Comparison of ENCODE assay signal across 8 cellular contexts in genomic region chr1:221741364-221741970, GRCh38. TPM values are rescaled to one million over a fixed set of nuclear protein-coding genes. Genes with fewer than 3 reads are reported as not detected.
DNase-seq lines count a peak whose midpoint lies in the region; ATAC-seq and TF ChIP-seq lines count a peak whose summit lies in the region.

No MANE protein-coding gene starts in this region.

- H2AFZ ChIP-seq in OCI-LY3 (ENCODE audit: low read depth, low read length) = peak overlapping the region; percentile 22; the same call in 1 of the 2 replicates

- peaks cover 0 to 26% (median 7%) of the 10 kb centered on the region in 11 experiments; a peak in 10 of 22 replicates for H3K9me3 ChIP-seq in BLaER1 treated with 17β-estradiol and CSF1 and Interleukin-3, amounts not matched to agents 10 nM and 100 nM (replicated peaks in 1 of 11)
- H3K9me3 ChIP-seq in OCI-LY3 (ENCODE audit: insufficient read depth, low read length) (no peaks in the 10 kb centered on the region), tibial artery (no peaks in the 10 kb centered on the region)

- intact Hi-C loops in lower leg skin (cut with DNase I; ENCODE audit: low total_unique reads) = no loop called here
- intact Hi-C loops in tibial artery (cut with DNase I; ENCODE audit: low total_unique reads) = loop anchor here (10.0 kb wide), 1 partner anchor 713 kb away; no protein-coding TSS in a partner anchor

- ATAC-seq in GM19035 (IDR thresholded peaks at IDR 0.05; ENCODE audit: unreplicated experiment) = peak; percentile 3

- H3K4me3 ChIP-seq in BLaER1 treated with 17β-estradiol and CSF1 and Interleukin-3, amounts not matched to agents 10 nM and 100 nM = peak overlapping the region; percentile 72 to 86 (median 78)
- H3K4me3 ChIP-seq in OCI-LY3 (ENCODE audit: low read length) (peak overlapping the region; percentile 86), choroid plexus epithelial cell (ENCODE audit: low read depth, low read length) (peak overlapping the region; percentile 87), lower leg skin (ENCODE audit: low read depth, poor library complexity, severe bottlenecking) (peak overlapping the region; percentile 70), tibial artery (peak overlapping the region; percentile 80 to 83)

- peaks cover 29 to 34% (median 32%) of the 10 kb centered on the region in 11 experiments for H3K36me3 ChIP-seq in BLaER1 treated with 17β-estradiol and CSF1 and Interleukin-3, amounts not matched to agents 10 nM and 100 nM
- H3K36me3 ChIP-seq in OCI-LY3 (replicated peaks; ENCODE audit: low read depth, low read length) = peaks cover 36% of the 10 kb centered on the region
- peaks cover 0 to 5% (median 0%) of the 10 kb centered on the region in 3 donors for H3K36me3 ChIP-seq in tibial artery

- TF ChIP-seq CTCF in OCI-LY3 (IDR thresholded peaks at IDR 0.05; ENCODE audit: low read depth, low read length) (no peak), choroid plexus epithelial cell (conservative IDR thresholded peaks at IDR 0.05; ENCODE audit: low read depth, low read length) (peak; percentile 1), lower leg skin (IDR thresholded peaks at IDR 0.05) (no peak), tibial artery (IDR thresholded peaks at IDR 0.05) (no peak)

- no peaks in the 10 kb centered on the region for H3K27me3 ChIP-seq in BLaER1 treated with 17β-estradiol and CSF1 and Interleukin-3, amounts not matched to agents 10 nM and 100 nM
- H3K27me3 ChIP-seq in OCI-LY3 (ENCODE audit: low read depth, low read length) = peaks cover 3% of the 10 kb centered on the region; the same call in 1 of the 2 replicates
- no peaks in the 10 kb centered on the region for H3K27me3 ChIP-seq in tibial artery

- peak overlapping the region; percentile 80 to 97 (median 89) for H3K9ac ChIP-seq in BLaER1 treated with 17β-estradiol and CSF1 and Interleukin-3, amounts not matched to agents 10 nM and 100 nM
- peak overlapping the region; percentile 81 for H3K9ac ChIP-seq in OCI-LY3 (ENCODE audit: low read length)

- WGBS in lower leg skin, 2 donors = 0 to 1% methylated on average over 22 of the region's 22 CpGs

- peaks cover 0 to 52% (median 15%) of the 10 kb centered on the region in 11 experiments; a peak in 13 of 22 replicates for H4K20me1 ChIP-seq in BLaER1 treated with 17β-estradiol and CSF1 and Interleukin-3, amounts not matched to agents 10 nM and 100 nM
- peaks cover 41% of the 10 kb centered on the region for H4K20me1 ChIP-seq in OCI-LY3 (ENCODE audit: insufficient read depth, low read length)

- H3K79me2 ChIP-seq in OCI-LY3 (ENCODE audit: low read length) = peaks cover 53% of the 10 kb centered on the region

- H3K4me1 ChIP-seq in BLaER1 treated with 17β-estradiol and CSF1 and Interleukin-3, amounts not matched to agents 10 nM and 100 nM = peaks cover 25 to 52% (median 34%) of the 10 kb centered on the region in 10 experiments
- peaks cover 36% of the 10 kb centered on the region for H3K4me1 ChIP-seq in OCI-LY3 (ENCODE audit: low read length)
- peaks cover 0 to 24% (median 10%) of the 10 kb centered on the region in 4 donors for H3K4me1 ChIP-seq in tibial artery

- peak overlapping the region; percentile 88 to 97 (median 94) for H3K4me2 ChIP-seq in BLaER1 treated with 17β-estradiol and CSF1 and Interleukin-3, amounts not matched to agents 10 nM and 100 nM
- H3K4me2 ChIP-seq in OCI-LY3 (ENCODE audit: low read length) = peak overlapping the region; percentile 92

- peak; percentile 53 for DNase-seq in choroid plexus epithelial cell (ENCODE audit: low read depth)
- peak; percentile 39 to 90 for DNase-seq in lower leg skin (ENCODE audit: low spot score in 2 of 2)
- peak in 1 of 2 donors; percentile 36 for DNase-seq in tibial artery
- DNase-seq in NCI-H774 (lab: John Stamatoyannopoulos, UW) = no peak
- DNase-seq in NCI-H226 = no peak

- H3K27ac ChIP-seq in BLaER1 treated with 17β-estradiol and CSF1 and Interleukin-3, amounts not matched to agents 10 nM and 100 nM = peak overlapping the region; percentile 64 to 99 (median 85)
- H3K27ac ChIP-seq in OCI-LY3 (ENCODE audit: low read length) (peak overlapping the region; percentile 78), tibial artery (peak overlapping the region; percentile 93 to 94)

- no peak for TF ChIP-seq POLR2A in lower leg skin (IDR thresholded peaks at IDR 0.05)

RNA-seq across cellular contexts. Expression of gene DUSP10, which starts 0.4 kb away (rescaled TPM):
- total RNA-seq in lower leg skin = 10 to 100 TPM; 11.8 to 20.9 (median 14.6) TPM

Comparison
In these comparisons a context has a peak if more than half of its experiments do, and no peak if none do; other contexts are left out.
1. DNase-seq: peak in choroid plexus epithelial cell (single experiment) and lower leg skin (2 of 2); none in NCI-H774 (single experiment) and NCI-H226 (single experiment).
2. Peak in every context shown above with its lines, with median percentiles within 50 percentile points of each other: H3K27ac ChIP-seq and H3K4me3 ChIP-seq.